ENCODE assay signal across 8 cellular contexts in the genomic region with DNA sequence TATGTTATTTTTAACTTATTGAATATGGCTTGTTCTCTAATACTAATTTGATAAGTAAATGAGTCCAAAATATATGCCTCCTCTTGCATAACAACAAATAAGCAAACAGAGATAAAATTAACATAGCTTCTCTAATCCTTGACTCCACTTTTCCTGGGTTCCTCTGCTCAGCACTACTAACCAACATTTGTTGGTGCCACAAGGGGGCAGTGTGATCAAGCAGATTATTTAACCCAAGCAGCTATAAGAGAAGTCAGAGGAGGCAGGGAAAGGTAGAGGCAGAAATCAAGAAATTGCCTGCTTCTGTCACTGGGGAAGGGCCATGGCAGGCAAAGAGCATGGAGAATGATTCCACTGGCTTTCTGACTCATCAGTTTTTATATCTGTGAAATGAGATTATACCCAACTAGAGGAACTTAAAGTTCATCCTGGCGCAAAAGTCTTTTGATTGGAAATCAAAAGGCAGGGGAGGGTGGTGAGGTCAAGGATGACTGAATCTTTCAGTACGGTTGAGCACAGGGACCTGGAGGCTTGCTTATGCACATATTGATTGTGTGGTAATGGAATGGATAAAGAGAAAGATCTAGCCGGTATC.
DNase-seq lines count a peak whose midpoint lies in the region; ATAC-seq and TF ChIP-seq lines count a peak whose summit lies in the region.

No MANE protein-coding gene starts in this region.

- no peak for TF ChIP-seq POLR2A in prostate gland (IDR thresholded peaks at IDR 0.05)

- no peaks in the 10 kb centered on the region for H3K4me1 ChIP-seq in SJCRH30
- H3K4me1 ChIP-seq in prostate gland (replicated peaks), result no peaks in the 10 kb centered on the region
- H3K4me1 ChIP-seq in aorta (ENCODE audit: control insufficient read depth in 1 of 2, insufficient read depth in 2 of 2, low read length in 2 of 2), result no peaks in the 10 kb centered on the region

- H3K27ac ChIP-seq in SJCRH30 (no peak overlapping the region), prostate gland (no peak overlapping the region), aorta (ENCODE audit: low read depth in 1 of 2, low read length in 2 of 2) (no peak overlapping the region)

- in situ Hi-C loops in KBM-7 (cut with MboI; ENCODE audit: low pct_unique_long_range_greater_than_20kb, low sequenced_read_pairs), result loop anchor here (25.0 kb wide), 2 partner anchors 205 to 805 kb away; partner anchors contain the start of gene COX17

- H3K36me3 ChIP-seq in SJCRH30, result no peaks in the 10 kb centered on the region
- no peaks in the 10 kb centered on the region for H3K36me3 ChIP-seq in prostate gland
- no peaks in the 10 kb centered on the region for H3K36me3 ChIP-seq in aorta (ENCODE audit: control insufficient read depth in 1 of 2, insufficient read depth in 2 of 2, low read length in 1 of 2)

- ATAC-seq in GM21360 (IDR thresholded peaks at IDR 0.05; ENCODE audit: unreplicated experiment) (peak; percentile 55), aorta (ENCODE audit: low FRiP score) (peak; percentile 84)

- peak; percentile 62 to 73 (median 69) for TF ChIP-seq CTCF in prostate gland (IDR thresholded peaks at IDR 0.05)

- H3K4me3 ChIP-seq in SJCRH30, result no peak overlapping the region
- no peak overlapping the region for H3K4me3 ChIP-seq in prostate gland
- no peak overlapping the region for H3K4me3 ChIP-seq in aorta (ENCODE audit: low read length in 2 of 2)

- no peaks in the 10 kb centered on the region for H3K9me3 ChIP-seq in SJCRH30 (replicated peaks)
- H3K9me3 ChIP-seq in prostate gland, result no peaks in the 10 kb centered on the region
- H3K9me3 ChIP-seq in aorta (ENCODE audit: control insufficient read depth, low read length), result no peaks in the 10 kb centered on the region

- DNase-seq in DMS 273 treated with DMSO at 0.1 percent for 48 hours (lab: John Stamatoyannopoulos, UW) (peak; percentile 59), KBM-7 (peak; percentile 73), SJCRH30 (peak; percentile 47 to 81), glomerular visceral epithelial cell (ENCODE audit: extremely low spot score) (peak; percentile 48), prostate gland (ENCODE audit: low spot score) (peak; percentile 68), aorta (peak in 1 of 2 donors; percentile 54)
- peak; percentile 50 for DNase-seq in activated gamma-delta T cell treated with anti-CD3 and anti-CD28 coated beads, Interleukin-2, amount 50 U/mL, for 16 hours (ENCODE audit: low read depth)

- 72% methylated on average over 3 of the region's 3 CpGs for WGBS in prostate gland
- 67 to 69% methylated on average over 3 of the region's 3 CpGs for WGBS in aorta, 2 donors

- intact Hi-C loops in prostate gland (cut with DNase I) (loop anchor here (5.0 to 10.0 kb wide), 2 partner anchors 152 to 215 kb away; partner anchors contain the start of gene IGSF11), aorta (cut with DNase I) (loop anchor here (5.0 to 10.0 kb wide), 3 partner anchors 150 to 352 kb away; partner anchors contain the start of gene IGSF11 (in 1 of the 2))

- H3K27me3 ChIP-seq in SJCRH30 (no peaks in the 10 kb centered on the region), prostate gland (replicated peaks; ENCODE audit: insufficient read depth) (no peaks in the 10 kb centered on the region), aorta (ENCODE audit: control insufficient read depth in 1 of 2, insufficient read depth in 2 of 2, low read length in 1 of 2) (no peaks in the 10 kb centered on the region)
